In genomic region chr16:23863511-23864422, GRCh38 we compare ENCODE assay signal across 1 cellular context.
TF ChIP-seq lines count a peak whose summit lies in the region.

No MANE protein-coding gene starts in this region.

TF ChIP-seq in K562, 482 proteins besides CTCF, POLR2A, EP300 and RAD21 (continued from another document and continues in another):
- TF ChIP-seq, protein P1, sequence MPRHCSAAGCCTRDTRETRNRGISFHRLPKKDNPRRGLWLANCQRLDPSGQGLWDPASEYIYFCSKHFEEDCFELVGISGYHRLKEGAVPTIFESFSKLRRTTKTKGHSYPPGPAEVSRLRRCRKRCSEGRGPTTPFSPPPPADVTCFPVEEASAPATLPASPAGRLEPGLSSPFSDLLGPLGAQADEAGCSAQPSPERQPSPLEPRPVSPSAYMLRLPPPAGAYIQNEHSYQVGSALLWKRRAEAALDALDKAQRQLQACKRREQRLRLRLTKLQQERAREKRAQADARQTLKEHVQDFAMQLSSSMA (CRISPR knock-in tag; IDR thresholded peaks at IDR 0.05) = no peak
- TF ChIP-seq GABPB1 (CRISPR knock-in tag; IDR thresholded peaks at IDR 0.05) (0 out of 2 replicates have a peak, but pooled peaks have one; percentile 43), ILK (tag; IDR thresholded peaks at IDR 0.05; ENCODE audit: borderline replicate concordance, low read depth) (no peak), NFE2 (IDR thresholded peaks at IDR 0.05; ENCODE audit: low read depth) (no peak), FOXM1 (IDR thresholded peaks at IDR 0.05; ENCODE audit: low read depth) (peak; percentile 78; the same call in 1 of the 2 replicates), FOXM1 (CRISPR knock-in tag; IDR thresholded peaks at IDR 0.05; ENCODE audit: low read depth) (no peak), PTRF (tag; IDR thresholded peaks at IDR 0.05) (no peak), LCOR (CRISPR knock-in tag; IDR thresholded peaks at IDR 0.05) (peak; percentile 50; the same call in 1 of the 2 replicates), ZNF175 (CRISPR knock-in tag; IDR thresholded peaks at IDR 0.05; ENCODE audit: low read depth) (no peak), SOX6 (IDR thresholded peaks at IDR 0.05) (peak; percentile 87; the same call in 1 of the 2 replicates), SPI1 (IDR thresholded peaks at IDR 0.05; ENCODE audit: borderline replicate concordance, low read depth, low read length) (peak; percentile 82), SUPT5H (IDR thresholded peaks at IDR 0.05) (no peak), ZNF24 (IDR thresholded peaks at IDR 0.05) (no peak), ZNF398 (CRISPR knock-in tag; IDR thresholded peaks at IDR 0.05) (no peak), ZNF347 (CRISPR knock-in tag; IDR thresholded peaks at IDR 0.05; ENCODE audit: low read depth) (no peak), SMAD1 (IDR thresholded peaks at IDR 0.05; ENCODE audit: low read depth, low read length, partially characterized antibody) (no peak), ESRRB (CRISPR knock-in tag; IDR thresholded peaks at IDR 0.05; ENCODE audit: borderline replicate concordance) (no peak), ZNF232 (CRISPR knock-in tag; IDR thresholded peaks at IDR 0.05) (no peak), ARNT (IDR thresholded peaks at IDR 0.05) (no peak), RCOR1 (IDR thresholded peaks at IDR 0.05; ENCODE audit: borderline replicate concordance in 1 of 2, low read depth in 2 of 2, low read length in 2 of 2) (peak in 1 of 2 experiments; percentile 36; a peak in 1 of 4 replicates), MNT (conservative IDR thresholded peaks at IDR 0.05) (no peak), E2F4 (CRISPR knock-in tag; IDR thresholded peaks at IDR 0.05; ENCODE audit: low read depth) (no peak), CSDE1 (IDR thresholded peaks at IDR 0.05) (no peak), NONO (IDR thresholded peaks at IDR 0.05; ENCODE audit: low read depth in 2 of 2, low read length in 1 of 2) (no peak), EZH2 (IDR thresholded peaks at IDR 0.05; ENCODE audit: borderline replicate concordance, low read depth, low read length) (no peak), C11orf30 (IDR thresholded peaks at IDR 0.05; ENCODE audit: low read depth) (no peak), HDAC1 (IDR thresholded peaks at IDR 0.05) (no peak), SMAD4 (CRISPR knock-in tag; conservative IDR thresholded peaks at IDR 0.05) (no peak), MTA1 (IDR thresholded peaks at IDR 0.05; ENCODE audit: borderline replicate concordance) (peak; percentile 43; the same call in 1 of the 2 replicates), BDP1 (IDR thresholded peaks at IDR 0.05; ENCODE audit: insufficient read depth, insufficient read length) (no peak), ZNF57 (CRISPR knock-in tag; IDR thresholded peaks at IDR 0.05) (no peak), TEAD4 (IDR thresholded peaks at IDR 0.05; ENCODE audit: low read length) (peak; percentile 63; the same call in 1 of the 2 replicates), TEAD4 (CRISPR knock-in tag; IDR thresholded peaks at IDR 0.05; ENCODE audit: borderline replicate concordance) (no peak), TSC22D4 (tag; IDR thresholded peaks at IDR 0.05) (no peak), HDAC3 (IDR thresholded peaks at IDR 0.05; ENCODE audit: borderline replicate concordance, partially characterized antibody) (no peak), ESRRA (IDR thresholded peaks at IDR 0.05; ENCODE audit: borderline replicate concordance, low read depth) (peak; percentile 77; the same call in 1 of the 2 replicates), FOXJ2 (tag; IDR thresholded peaks at IDR 0.05) (0 out of 2 replicates have a peak, but pooled peaks have one; percentile 23), CHD4 (IDR thresholded peaks at IDR 0.05; ENCODE audit: insufficient read depth, insufficient replicate concordance, low read depth, low read length, poor library complexity, severe bottlenecking) (no peak)
- TF ChIP-seq, protein P2, sequence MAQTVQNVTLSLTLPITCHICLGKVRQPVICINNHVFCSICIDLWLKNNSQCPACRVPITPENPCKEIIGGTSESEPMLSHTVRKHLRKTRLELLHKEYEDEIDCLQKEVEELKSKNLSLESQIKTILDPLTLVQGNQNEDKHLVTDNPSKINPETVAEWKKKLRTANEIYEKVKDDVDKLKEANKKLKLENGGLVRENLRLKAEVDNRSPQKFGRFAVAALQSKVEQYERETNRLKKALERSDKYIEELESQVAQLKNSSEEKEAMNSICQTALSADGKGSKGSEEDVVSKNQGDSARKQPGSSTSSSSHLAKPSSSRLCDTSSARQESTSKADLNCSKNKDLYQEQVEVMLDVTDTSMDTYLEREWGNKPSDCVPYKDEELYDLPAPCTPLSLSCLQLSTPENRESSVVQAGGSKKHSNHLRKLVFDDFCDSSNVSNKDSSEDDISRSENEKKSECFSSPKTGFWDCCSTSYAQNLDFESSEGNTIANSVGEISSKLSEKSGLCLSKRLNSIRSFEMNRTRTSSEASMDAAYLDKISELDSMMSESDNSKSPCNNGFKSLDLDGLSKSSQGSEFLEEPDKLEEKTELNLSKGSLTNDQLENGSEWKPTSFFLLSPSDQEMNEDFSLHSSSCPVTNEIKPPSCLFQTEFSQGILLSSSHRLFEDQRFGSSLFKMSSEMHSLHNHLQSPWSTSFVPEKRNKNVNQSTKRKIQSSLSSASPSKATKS (CRISPR knock-in tag; IDR thresholded peaks at IDR 0.05) = no peak
- TF ChIP-seq, protein P3, sequence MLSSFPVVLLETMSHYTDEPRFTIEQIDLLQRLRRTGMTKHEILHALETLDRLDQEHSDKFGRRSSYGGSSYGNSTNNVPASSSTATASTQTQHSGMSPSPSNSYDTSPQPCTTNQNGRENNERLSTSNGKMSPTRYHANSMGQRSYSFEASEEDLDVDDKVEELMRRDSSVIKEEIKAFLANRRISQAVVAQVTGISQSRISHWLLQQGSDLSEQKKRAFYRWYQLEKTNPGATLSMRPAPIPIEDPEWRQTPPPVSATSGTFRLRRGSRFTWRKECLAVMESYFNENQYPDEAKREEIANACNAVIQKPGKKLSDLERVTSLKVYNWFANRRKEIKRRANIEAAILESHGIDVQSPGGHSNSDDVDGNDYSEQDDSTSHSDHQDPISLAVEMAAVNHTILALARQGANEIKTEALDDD (IDR thresholded peaks at IDR 0.05) = peak; percentile 98
- TF ChIP-seq, protein P4, sequence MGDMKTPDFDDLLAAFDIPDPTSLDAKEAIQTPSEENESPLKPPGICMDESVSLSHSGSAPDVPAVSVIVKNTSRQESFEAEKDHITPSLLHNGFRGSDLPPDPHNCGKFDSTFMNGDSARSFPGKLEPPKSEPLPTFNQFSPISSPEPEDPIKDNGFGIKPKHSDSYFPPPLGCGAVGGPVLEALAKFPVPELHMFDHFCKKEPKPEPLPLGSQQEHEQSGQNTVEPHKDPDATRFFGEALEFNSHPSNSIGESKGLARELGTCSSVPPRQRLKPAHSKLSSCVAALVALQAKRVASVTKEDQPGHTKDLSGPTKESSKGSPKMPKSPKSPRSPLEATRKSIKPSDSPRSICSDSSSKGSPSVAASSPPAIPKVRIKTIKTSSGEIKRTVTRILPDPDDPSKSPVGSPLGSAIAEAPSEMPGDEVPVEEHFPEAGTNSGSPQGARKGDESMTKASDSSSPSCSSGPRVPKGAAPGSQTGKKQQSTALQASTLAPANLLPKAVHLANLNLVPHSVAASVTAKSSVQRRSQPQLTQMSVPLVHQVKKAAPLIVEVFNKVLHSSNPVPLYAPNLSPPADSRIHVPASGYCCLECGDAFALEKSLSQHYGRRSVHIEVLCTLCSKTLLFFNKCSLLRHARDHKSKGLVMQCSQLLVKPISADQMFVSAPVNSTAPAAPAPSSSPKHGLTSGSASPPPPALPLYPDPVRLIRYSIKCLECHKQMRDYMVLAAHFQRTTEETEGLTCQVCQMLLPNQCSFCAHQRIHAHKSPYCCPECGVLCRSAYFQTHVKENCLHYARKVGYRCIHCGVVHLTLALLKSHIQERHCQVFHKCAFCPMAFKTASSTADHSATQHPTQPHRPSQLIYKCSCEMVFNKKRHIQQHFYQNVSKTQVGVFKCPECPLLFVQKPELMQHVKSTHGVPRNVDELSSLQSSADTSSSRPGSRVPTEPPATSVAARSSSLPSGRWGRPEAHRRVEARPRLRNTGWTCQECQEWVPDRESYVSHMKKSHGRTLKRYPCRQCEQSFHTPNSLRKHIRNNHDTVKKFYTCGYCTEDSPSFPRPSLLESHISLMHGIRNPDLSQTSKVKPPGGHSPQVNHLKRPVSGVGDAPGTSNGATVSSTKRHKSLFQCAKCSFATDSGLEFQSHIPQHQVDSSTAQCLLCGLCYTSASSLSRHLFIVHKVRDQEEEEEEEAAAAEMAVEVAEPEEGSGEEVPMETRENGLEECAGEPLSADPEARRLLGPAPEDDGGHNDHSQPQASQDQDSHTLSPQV (IDR thresholded peaks at IDR 0.05) = 0 out of 2 replicates have a peak, but pooled peaks have one; percentile 37
- TF ChIP-seq, protein P5, sequence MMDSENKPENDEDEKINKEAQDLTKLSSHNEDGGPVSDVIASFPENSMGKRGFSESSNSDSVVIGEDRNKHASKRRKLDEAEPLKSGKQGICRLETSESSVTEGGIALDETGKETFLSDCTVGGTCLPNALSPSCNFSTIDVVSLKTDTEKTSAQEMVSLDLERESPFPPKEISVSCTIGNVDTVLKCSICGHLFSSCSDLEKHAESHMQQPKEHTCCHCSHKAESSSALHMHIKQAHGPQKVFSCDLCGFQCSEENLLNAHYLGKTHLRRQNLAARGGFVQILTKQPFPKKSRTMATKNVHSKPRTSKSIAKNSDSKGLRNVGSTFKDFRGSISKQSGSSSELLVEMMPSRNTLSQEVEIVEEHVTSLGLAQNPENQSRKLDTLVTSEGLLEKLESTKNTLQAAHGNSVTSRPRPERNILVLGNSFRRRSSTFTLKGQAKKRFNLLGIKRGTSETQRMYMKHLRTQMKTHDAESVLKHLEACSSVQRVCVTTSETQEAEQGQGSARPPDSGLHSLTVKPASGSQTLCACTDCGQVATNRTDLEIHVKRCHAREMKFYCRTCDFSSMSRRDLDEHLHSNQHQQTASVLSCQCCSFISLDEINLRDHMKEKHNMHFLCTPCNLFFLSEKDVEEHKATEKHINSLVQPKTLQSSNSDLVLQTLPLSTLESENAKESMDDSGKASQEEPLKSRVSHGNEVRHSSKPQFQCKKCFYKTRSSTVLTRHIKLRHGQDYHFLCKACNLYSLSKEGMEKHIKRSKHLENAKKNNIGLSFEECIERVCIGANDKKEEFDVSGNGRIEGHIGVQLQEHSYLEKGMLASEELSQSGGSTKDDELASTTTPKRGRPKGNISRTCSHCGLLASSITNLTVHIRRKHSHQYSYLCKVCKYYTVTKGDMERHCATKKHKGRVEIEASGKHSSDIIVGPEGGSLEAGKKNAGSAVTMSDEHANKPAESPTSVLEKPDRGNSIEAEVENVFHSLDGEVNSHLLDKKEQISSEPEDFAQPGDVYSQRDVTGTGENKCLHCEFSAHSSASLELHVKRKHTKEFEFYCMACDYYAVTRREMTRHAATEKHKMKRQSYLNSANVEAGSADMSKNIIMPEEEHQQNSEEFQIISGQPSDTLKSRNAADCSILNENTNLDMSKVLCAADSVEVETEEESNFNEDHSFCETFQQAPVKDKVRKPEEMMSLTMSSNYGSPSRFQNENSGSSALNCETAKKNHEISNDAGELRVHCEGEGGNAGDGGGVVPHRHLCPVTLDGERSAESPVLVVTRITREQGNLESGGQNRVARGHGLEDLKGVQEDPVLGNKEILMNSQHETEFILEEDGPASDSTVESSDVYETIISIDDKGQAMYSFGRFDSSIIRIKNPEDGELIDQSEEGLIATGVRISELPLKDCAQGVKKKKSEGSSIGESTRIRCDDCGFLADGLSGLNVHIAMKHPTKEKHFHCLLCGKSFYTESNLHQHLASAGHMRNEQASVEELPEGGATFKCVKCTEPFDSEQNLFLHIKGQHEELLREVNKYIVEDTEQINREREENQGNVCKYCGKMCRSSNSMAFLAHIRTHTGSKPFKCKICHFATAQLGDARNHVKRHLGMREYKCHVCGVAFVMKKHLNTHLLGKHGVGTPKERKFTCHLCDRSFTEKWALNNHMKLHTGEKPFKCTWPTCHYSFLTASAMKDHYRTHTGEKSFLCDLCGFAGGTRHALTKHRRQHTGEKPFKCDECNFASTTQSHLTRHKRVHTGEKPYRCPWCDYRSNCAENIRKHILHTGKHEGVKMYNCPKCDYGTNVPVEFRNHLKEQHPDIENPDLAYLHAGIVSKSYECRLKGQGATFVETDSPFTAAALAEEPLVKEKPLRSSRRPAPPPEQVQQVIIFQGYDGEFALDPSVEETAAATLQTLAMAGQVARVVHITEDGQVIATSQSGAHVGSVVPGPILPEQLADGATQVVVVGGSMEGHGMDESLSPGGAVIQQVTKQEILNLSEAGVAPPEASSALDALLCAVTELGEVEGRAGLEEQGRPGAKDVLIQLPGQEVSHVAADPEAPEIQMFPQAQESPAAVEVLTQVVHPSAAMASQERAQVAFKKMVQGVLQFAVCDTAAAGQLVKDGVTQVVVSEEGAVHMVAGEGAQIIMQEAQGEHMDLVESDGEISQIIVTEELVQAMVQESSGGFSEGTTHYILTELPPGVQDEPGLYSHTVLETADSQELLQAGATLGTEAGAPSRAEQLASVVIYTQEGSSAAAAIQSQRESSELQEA (IDR thresholded peaks at IDR 0.05; ENCODE audit: low read depth) = no peak
